In genomic region chr9:110427497-110428104, GRCh38 we compare ENCODE assay signal across 8 cellular contexts.
DNase-seq lines count a peak whose midpoint lies in the region; ATAC-seq, FAIRE-seq and TF ChIP-seq lines count a peak whose summit lies in the region.

No MANE protein-coding gene starts in this region.

- H3K36me3 Mint-ChIP-seq in CD8-positive, alpha-beta T cell: no peaks in the 10 kb centered on the region
- no peaks in the 10 kb centered on the region for H3K36me3 Mint-ChIP-seq in effector memory CD8-positive, alpha-beta T cell (ENCODE audit: insufficient read depth)

- ATAC-seq in SK-N-SH treated with all-trans-retinoic acid at 6 μM for 48 hours: peak; percentile 75
- no peak for ATAC-seq in CD8-positive, alpha-beta T cell
- ATAC-seq in effector memory CD8-positive, alpha-beta T cell (replicated peaks): no peak

- CTCF ChIA-PET in CD8-positive, alpha-beta T cell (lab: Charles Lee): interaction anchor here (0.6 kb wide), 1 partner anchor 9 kb away, joined by 3 read pairs; no protein-coding TSS in a partner anchor

- H3K27ac Mint-ChIP-seq in CD8-positive, alpha-beta T cell: no peak overlapping the region
- no peak overlapping the region for H3K27ac Mint-ChIP-seq in effector memory CD8-positive, alpha-beta T cell

- no peak overlapping the region for H3K27ac ChIP-seq in CD8-positive, alpha-beta T cell (ENCODE audit: low read depth, low read length)

- DNase-seq in AG08395 (ENCODE audit: low spot score) (peak; percentile 41), GM12891 (ENCODE audit: insufficient read length, low spot score) (peak; percentile 5), HPDE6-E6E7 (ENCODE audit: extremely low spot score) (peak; percentile 37), fibroblast of peridontal ligament (ENCODE audit: extremely low read depth) (peak; percentile 52), retinal pigment epithelial cell (ENCODE audit: low read depth) (no peak)
- no peak for DNase-seq in CD8-positive, alpha-beta T cell
- DNase-seq in effector memory CD8-positive, alpha-beta T cell: no peak

- H3K27me3 ChIP-seq in CD8-positive, alpha-beta T cell (ENCODE audit: insufficient read depth, low read length): no peaks in the 10 kb centered on the region

- TF ChIP-seq CTCF in retinal pigment epithelial cell (conservative IDR thresholded peaks at IDR 0.05; ENCODE audit: low read depth, low read length): peak; percentile 77
- TF ChIP-seq CTCF in CD8-positive, alpha-beta T cell (IDR thresholded peaks at IDR 0.05): no peak

- no peak for TF ChIP-seq POLR2A in GM12891 (IDR thresholded peaks at IDR 0.05; ENCODE audit: low read depth, low read length)

- no peaks in the 10 kb centered on the region for H3K27me3 Mint-ChIP-seq in CD8-positive, alpha-beta T cell (ENCODE audit: low read depth)
- no peaks in the 10 kb centered on the region for H3K27me3 Mint-ChIP-seq in effector memory CD8-positive, alpha-beta T cell

- no peak overlapping the region for H3K4me3 ChIP-seq in retinal pigment epithelial cell (ENCODE audit: low read length)
- H3K4me3 ChIP-seq in CD8-positive, alpha-beta T cell (ENCODE audit: low read depth, low read length): no peak overlapping the region

- peak; percentile 61 for FAIRE-seq in GM12891 (lab: Jason Lieb, UNC)

- H3K9me3 Mint-ChIP-seq in CD8-positive, alpha-beta T cell: no peaks in the 10 kb centered on the region
- H3K9me3 Mint-ChIP-seq in effector memory CD8-positive, alpha-beta T cell: no peaks in the 10 kb centered on the region

- intact Hi-C loops in CD8-positive, alpha-beta T cell (cut with DNase I, micrococcal nuclease): no loop called here

- no peaks in the 10 kb centered on the region for H3K9me3 ChIP-seq in CD8-positive, alpha-beta T cell (ENCODE audit: low read length)

- H3K4me1 ChIP-seq in CD8-positive, alpha-beta T cell (ENCODE audit: insufficient read depth, low read length): no peaks in the 10 kb centered on the region

- H3K36me3 ChIP-seq in CD8-positive, alpha-beta T cell (ENCODE audit: insufficient read depth, low read length): no peaks in the 10 kb centered on the region

- POLR2A ChIA-PET in CD8-positive, alpha-beta T cell (lab: Charles Lee): no interaction called here

- H3K4me1 Mint-ChIP-seq in CD8-positive, alpha-beta T cell (ENCODE audit: low read depth): peaks cover 2% of the 10 kb centered on the region
- H3K4me1 Mint-ChIP-seq in effector memory CD8-positive, alpha-beta T cell (ENCODE audit: low read depth in 2 of 2): no peaks in the 10 kb centered on the region

- H3K4me3 Mint-ChIP-seq in CD8-positive, alpha-beta T cell: no peak overlapping the region
- H3K4me3 Mint-ChIP-seq in effector memory CD8-positive, alpha-beta T cell: no peak overlapping the region

TF ChIP-seq in GM12891, 5 proteins besides CTCF, POLR2A, EP300 and RAD21:
- TF ChIP-seq POU2F2 (IDR thresholded peaks at IDR 0.05; ENCODE audit: low read depth, low read length): no peak
- no peak for TF ChIP-seq TAF1 (IDR thresholded peaks at IDR 0.05; ENCODE audit: low read depth, low read length)
- TF ChIP-seq SPI1 (IDR thresholded peaks at IDR 0.05; ENCODE audit: low read depth, low read length): no peak
- TF ChIP-seq PAX5 (IDR thresholded peaks at IDR 0.05; ENCODE audit: insufficient read depth, low read length, severe bottlenecking): no peak
- TF ChIP-seq POLR2AphosphoS5 (IDR thresholded peaks at IDR 0.05; ENCODE audit: low read depth, low read length): no peak

TF ChIP-seq in SK-N-SH treated with all-trans-retinoic acid at 6 μM for 48 hours, 23 proteins besides CTCF, POLR2A, EP300 and RAD21:
- TF ChIP-seq TOX (CRISPR knock-in tag; IDR thresholded peaks at IDR 0.05; ENCODE audit: borderline replicate concordance) (no peak), PPARA (CRISPR knock-in tag; IDR thresholded peaks at IDR 0.05; ENCODE audit: borderline replicate concordance) (no peak), GLIS3 (CRISPR knock-in tag; IDR thresholded peaks at IDR 0.05) (no peak), RARB (CRISPR knock-in tag; IDR thresholded peaks at IDR 0.05) (no peak), CSRNP3 (CRISPR knock-in tag; IDR thresholded peaks at IDR 0.05) (no peak), SNAI2 (CRISPR knock-in tag; IDR thresholded peaks at IDR 0.05) (no peak), ZC3H10 (CRISPR knock-in tag; IDR thresholded peaks at IDR 0.05) (no peak), ZNF565 (CRISPR knock-in tag; conservative IDR thresholded peaks at IDR 0.05; ENCODE audit: low read depth) (no peak), ZNF70 (CRISPR knock-in tag; IDR thresholded peaks at IDR 0.05) (no peak), POU6F1 (CRISPR knock-in tag; IDR thresholded peaks at IDR 0.05; ENCODE audit: borderline replicate concordance, low read depth) (no peak), OSR1 (CRISPR knock-in tag; IDR thresholded peaks at IDR 0.05) (no peak), PATZ1 (CRISPR knock-in tag; IDR thresholded peaks at IDR 0.05; ENCODE audit: borderline replicate concordance) (no peak)

Comparison
In these comparisons a context has a peak if more than half of its experiments do, and no peak if none do; other contexts are left out.
1. DNase-seq: peak in AG08395 (single experiment), GM12891 (single experiment), HPDE6-E6E7 (single experiment) and fibroblast of peridontal ligament (single experiment); none in retinal pigment epithelial cell (single experiment), CD8-positive, alpha-beta T cell (0 of 7) and effector memory CD8-positive, alpha-beta T cell (0 of 3).